ENCODE assay signal across 13 cellular contexts in the genomic region with DNA sequence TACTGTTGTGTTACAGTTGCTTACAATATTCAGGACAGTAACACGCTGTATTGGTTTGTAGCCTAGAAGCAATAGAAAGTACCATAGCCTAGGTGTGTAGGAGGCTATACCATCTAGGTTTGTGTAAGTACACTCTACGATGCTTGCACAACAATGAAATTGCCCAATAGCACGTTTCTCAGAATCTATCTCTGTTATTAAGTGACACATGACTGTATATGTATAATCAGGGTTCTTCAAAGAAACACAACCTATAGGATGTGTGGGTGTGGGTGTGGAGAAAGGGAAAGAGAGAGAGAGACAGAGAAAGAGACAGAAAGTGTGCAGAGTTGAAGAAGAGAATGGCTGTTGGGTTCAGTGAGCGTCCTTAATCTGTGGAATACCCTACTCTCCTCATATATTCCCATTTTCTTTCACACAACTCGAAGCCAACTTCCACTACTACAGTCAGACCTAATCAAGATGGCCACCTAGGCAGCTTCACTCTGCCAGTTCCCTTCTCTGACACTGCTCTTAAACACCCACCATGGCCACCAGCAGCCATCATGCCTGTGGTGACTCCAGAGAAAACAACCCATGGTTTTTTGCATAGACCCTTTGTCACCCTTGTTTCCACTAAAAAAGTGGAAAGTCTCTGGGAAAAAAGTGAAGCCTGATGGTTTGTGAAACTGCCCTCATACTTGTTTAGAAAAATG.
"Had no signal": no experiment of that assay in that cellular context is flagged by ENCODE, and none has a peak within 500 bp of the region (broad histone marks: within the 10 kb centered on the region; RNA-seq: fewer than 3 reads in every experiment).

No MANE protein-coding gene starts in this region.

- H3K4me3 ChIP-seq: ascending aorta, breast epithelium, coronary artery, esophagus squamous epithelium, thyroid gland had no signal

- H3K4me1 ChIP-seq: ascending aorta, breast epithelium, esophagus squamous epithelium, thyroid gland had no signal

- H3K36me3 ChIP-seq: ascending aorta, breast epithelium, esophagus squamous epithelium, thyroid gland, WERI-Rb-1 had no signal

- H3K27ac ChIP-seq: ascending aorta, breast epithelium, coronary artery, esophagus squamous epithelium, thyroid gland, WERI-Rb-1 had no signal

- DNase-seq: activated CD4-positive, alpha-beta T cell treated with anti-CD3 and anti-CD28 coated beads for 1 hour; activated CD4-positive, alpha-beta T cell treated with anti-CD3 and anti-CD28 coated beads, Interleukin-2, amount 50 U/mL, for 4 hours; activated naive CD4-positive, alpha-beta T cell treated with anti-CD3 and anti-CD28 coated beads for 36 hours; esophagus squamous epithelium; mesendoderm; naive thymus-derived CD8-positive, alpha-beta T cell; retina; stimulated activated naive CD4-positive, alpha-beta T cell; thyroid gland; WERI-Rb-1 had no signal

- H3K9me3 ChIP-seq: thyroid gland had no signal

- H3K27me3 Mint-ChIP-seq: naive thymus-derived CD8-positive, alpha-beta T cell had no signal

- H3K27ac Mint-ChIP-seq: activated naive CD4-positive, alpha-beta T cell treated with anti-CD3 and anti-CD28 coated beads for 36 hours had no signal

- ATAC-seq: naive thymus-derived CD8-positive, alpha-beta T cell had no signal

- H3K27me3 ChIP-seq: ascending aorta, breast epithelium, esophagus squamous epithelium, thyroid gland had no signal

- H3K4me3 Mint-ChIP-seq: activated naive CD4-positive, alpha-beta T cell treated with anti-CD3 and anti-CD28 coated beads for 36 hours; naive thymus-derived CD8-positive, alpha-beta T cell had no signal
